20 cellular contexts compared by ENCODE assay signal in the genomic region with DNA sequence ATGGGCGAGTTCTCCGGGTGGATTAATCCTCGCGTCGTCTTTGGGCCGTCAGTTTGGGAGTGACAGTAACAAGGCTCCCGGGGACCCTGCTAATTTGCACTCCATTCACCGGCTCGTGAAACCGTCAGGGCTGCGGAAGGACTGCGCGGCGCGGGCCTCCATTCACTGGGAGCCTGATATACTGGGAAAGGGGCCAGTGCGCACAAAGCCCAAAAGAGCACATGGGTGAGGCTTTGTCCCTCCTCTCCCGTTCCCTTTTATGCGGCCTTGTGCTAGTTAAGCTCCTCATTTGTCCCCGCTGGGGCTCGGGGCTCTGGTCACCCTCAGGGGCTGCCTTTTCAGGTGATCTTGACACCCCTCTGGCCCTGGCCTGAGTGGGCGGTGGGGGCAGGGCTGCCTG.
DNase-seq lines count a peak whose midpoint lies in the region; ATAC-seq and TF ChIP-seq lines count a peak whose summit lies in the region.
"Had no signal": no experiment of that assay in that cellular context is flagged by ENCODE, and none has a peak within 500 bp of the region (broad histone marks: within the 10 kb centered on the region; RNA-seq: fewer than 3 reads in every experiment).

No MANE protein-coding gene starts in this region.

- DNase-seq in anterior cingulate cortex (lab: John Stamatoyannopoulos, UW) (peak in 49 of 58 donors; percentile 12 to 87 (median 52)), globus pallidus (ENCODE audit: low spot score) (peak; percentile 62), neural crest cell (ENCODE audit: low read depth, low spot score) (no peak), OCI-M2 (lab: John Stamatoyannopoulos, UW; ENCODE audit: unreplicated experiment) (no peak), GOT3 (lab: John Stamatoyannopoulos, UW) (no peak), NCI-H2196 (lab: John Stamatoyannopoulos, UW; ENCODE audit: unreplicated experiment) (no peak)
- DNase-seq: ACHN; AML-193; Calu3; CD4-positive, CD25-positive, alpha-beta regulatory T cell; DMS79; KG1; NCI-H1048; NCI-H1436 treated with DMSO at 0.1 percent for 48 hours; NCI-H2029 treated with DMSO at 0.1 percent for 48 hours; NCI-H510A; NCI-H774 had no signal

- no peak for ATAC-seq in HG02938 (IDR thresholded peaks at IDR 0.05; ENCODE audit: unreplicated experiment)
- ATAC-seq: Panc1, Right ventricle myocardium inferior had no signal

- H3K9me3 Mint-ChIP-seq in neural crest cell: no peaks in the 10 kb centered on the region
- H3K9me3 Mint-ChIP-seq: CD4-positive, CD25-positive, alpha-beta regulatory T cell had no signal

- peaks cover 55% of the 10 kb centered on the region for H3K4me1 Mint-ChIP-seq in neural crest cell
- H3K4me1 Mint-ChIP-seq: CD4-positive, CD25-positive, alpha-beta regulatory T cell had no signal

- H3K36me3 Mint-ChIP-seq in neural crest cell (ENCODE audit: low read depth): no peaks in the 10 kb centered on the region
- H3K36me3 Mint-ChIP-seq: CD4-positive, CD25-positive, alpha-beta regulatory T cell had no signal

- peak overlapping the region; percentile 2 for H3K4me3 Mint-ChIP-seq in neural crest cell
- H3K4me3 Mint-ChIP-seq: CD4-positive, CD25-positive, alpha-beta regulatory T cell had no signal

- no peak for TF ChIP-seq CTCF in neural crest cell (conservative IDR thresholded peaks at IDR 0.05)

- peaks cover 7% of the 10 kb centered on the region for H3K27me3 Mint-ChIP-seq in neural crest cell (ENCODE audit: low read depth)
- H3K27me3 Mint-ChIP-seq: CD4-positive, CD25-positive, alpha-beta regulatory T cell had no signal

- peak overlapping the region; percentile 84 for H3K27ac Mint-ChIP-seq in neural crest cell (ENCODE audit: unreplicated experiment)
- H3K27ac Mint-ChIP-seq: CD4-positive, CD25-positive, alpha-beta regulatory T cell had no signal

Comparison
In these comparisons a context has a peak if more than half of its experiments do, and no peak if none do; other contexts are left out.
1. DNase-seq: peak in anterior cingulate cortex (49 of 58) and globus pallidus (single experiment); none in neural crest cell (single experiment), OCI-M2 (single experiment), GOT3 (single experiment) and NCI-H2196 (single experiment).